13 cellular contexts compared by ENCODE assay signal in genomic region chr5:150457112-150457511, GRCh38. TPM values are rescaled to one million over a fixed set of nuclear protein-coding genes. Genes with fewer than 3 reads are reported as not detected.
A peak's percentile ranks its signal among the peaks of the same experiment; 100 is the strongest.
DNase-seq lines count a peak whose midpoint lies in the region; ATAC-seq and TF ChIP-seq lines count a peak whose summit lies in the region.
"Had no signal": no experiment of that assay in that cellular context is flagged by ENCODE, and none has a peak within 500 bp of the region (broad histone marks: within the 10 kb centered on the region; RNA-seq: fewer than 3 reads in every experiment).

No MANE protein-coding gene starts in this region.

- ATAC-seq in stimulated activated naive CD8-positive, alpha-beta T cell treated with anti-CD3 and anti-CD28 coated beads, Interleukin-15, Interleukin-2, amounts not matched to agents 100 U/mL and 50 U/mL, for 24 hours: no peak

- no peaks in the 10 kb centered on the region for H3K36me3 Mint-ChIP-seq in stimulated activated naive CD8-positive, alpha-beta T cell treated with anti-CD3 and anti-CD28 coated beads, Interleukin-15, Interleukin-2, amounts not matched to agents 100 ng/mL and 50 ng/mL, for 24 hours (ENCODE audit: low read depth)

- H3K4me1 Mint-ChIP-seq in stimulated activated naive CD8-positive, alpha-beta T cell treated with anti-CD3 and anti-CD28 coated beads, Interleukin-15, Interleukin-2, amounts not matched to agents 100 ng/mL and 50 ng/mL, for 24 hours (ENCODE audit: low read depth): peaks cover 35% of the 10 kb centered on the region

- H3K27me3 Mint-ChIP-seq in stimulated activated naive CD8-positive, alpha-beta T cell treated with anti-CD3 and anti-CD28 coated beads, Interleukin-15, Interleukin-2, amounts not matched to agents 100 ng/mL and 50 ng/mL, for 24 hours: no peaks in the 10 kb centered on the region

- no peaks in the 10 kb centered on the region for H3K9me3 ChIP-seq in Peyer's patch
- H3K9me3 ChIP-seq: BE2C, lower lobe of right lung, ovary had no signal

- H3K4me3 ChIP-seq in Peyer's patch: no peak overlapping the region
- H3K4me3 ChIP-seq: lower lobe of right lung, ovary had no signal

- peak overlapping the region; percentile 14 for H3K4me3 Mint-ChIP-seq in stimulated activated naive CD8-positive, alpha-beta T cell treated with anti-CD3 and anti-CD28 coated beads, Interleukin-15, Interleukin-2, amounts not matched to agents 100 ng/mL and 50 ng/mL, for 24 hours

- peaks cover 0 to 9% (median 1%) of the 10 kb centered on the region in 4 donors for H3K4me1 ChIP-seq in Peyer's patch
- H3K4me1 ChIP-seq: BE2C had no signal

- H3K9me3 Mint-ChIP-seq in stimulated activated naive CD8-positive, alpha-beta T cell treated with anti-CD3 and anti-CD28 coated beads, Interleukin-15, Interleukin-2, amounts not matched to agents 100 ng/mL and 50 ng/mL, for 24 hours: no peaks in the 10 kb centered on the region

- TF ChIP-seq CTCF in Peyer's patch (IDR thresholded peaks at IDR 0.05): no peak

- no peak for DNase-seq in stimulated activated naive CD8-positive, alpha-beta T cell treated with anti-CD3 and anti-CD28 coated beads, Interleukin-15, Interleukin-2, amounts not matched to agents 100 U/mL and 50 U/mL, for 24 hours
- DNase-seq in Peyer's patch (peak in 2 of 3 donors; percentile 47 to 54), dermis blood vessel endothelial cell (peak; percentile 26), DMS114 treated with DMSO at 0.1 percent for 48 hours (lab: John Stamatoyannopoulos, UW; ENCODE audit: unreplicated experiment) (no peak), LoVo (ENCODE audit: low spot score) (no peak), pons (ENCODE audit: low spot score) (no peak), HK-2 (ENCODE audit: unreplicated experiment) (no peak)
- DNase-seq: BE2C, erythroblast, hippocampal formation, lower lobe of right lung had no signal

- H3K27ac ChIP-seq in Peyer's patch: no peak overlapping the region
- H3K27ac ChIP-seq: lower lobe of right lung, ovary had no signal

- peak overlapping the region; percentile 86 for H3K27ac Mint-ChIP-seq in stimulated activated naive CD8-positive, alpha-beta T cell treated with anti-CD3 and anti-CD28 coated beads, Interleukin-15, Interleukin-2, amounts not matched to agents 100 ng/mL and 50 ng/mL, for 24 hours

- no peaks in the 10 kb centered on the region for H3K27me3 ChIP-seq in Peyer's patch
- H3K27me3 ChIP-seq: BE2C, ovary had no signal

- no peaks in the 10 kb centered on the region for H3K36me3 ChIP-seq in Peyer's patch
- H3K36me3 ChIP-seq: BE2C, lower lobe of right lung, ovary had no signal

- no peak for TF ChIP-seq POLR2A in Peyer's patch (IDR thresholded peaks at IDR 0.05)

RNA-seq across cellular contexts. Expression of gene RPS14, which starts 7.6 kb away (rescaled TPM):
- total RNA-seq in Peyer's patch (1,000 to 10,000 TPM in 3 of 4 donors, 100 to 1,000 TPM in 1; 975 to 1,961 (median 1,274) TPM), dermis blood vessel endothelial cell (1,615 and 3,652 TPM in 2 replicates)

RNA-seq across cellular contexts. Expression of gene CD74, which starts 44.4 kb away (rescaled TPM):
- 1,000 to 10,000 TPM in 2 of 4 donors, 100 to 1,000 TPM in 2; 759 to 2,006 (median 1,183) TPM for total RNA-seq in Peyer's patch
- total RNA-seq in dermis blood vessel endothelial cell: 2.8 and 4.8 TPM in 2 replicates

RNA-seq across cellular contexts. Expression of gene NDST1, which starts 50.8 kb away (rescaled TPM):
- total RNA-seq in Peyer's patch (100 to 1,000 TPM in 2 of 4 donors, 10 to 100 TPM in 2; 80.9 to 168 (median 118) TPM), dermis blood vessel endothelial cell (68.1 and 99.5 TPM in 2 replicates)

Comparison
In these comparisons a context has a peak if more than half of its experiments do, and no peak if none do; other contexts are left out.
1. DNase-seq: peak in Peyer's patch (2 of 3) and dermis blood vessel endothelial cell (single experiment); none in stimulated activated naive CD8-positive, alpha-beta T cell treated with anti-CD3 and anti-CD28 coated beads, Interleukin-15, Interleukin-2, amounts not matched to agents 100 U/mL and 50 U/mL, for 24 hours (single experiment), DMS114 treated with DMSO at 0.1 percent for 48 hours (single experiment), LoVo (single experiment), pons (single experiment) and HK-2 (single experiment).
2. RNA of gene CD74, which starts 44.4 kb away (total RNA-seq): 759 to 2,006 TPM in Peyer's patch; 2.8 to 4.8 TPM in dermis blood vessel endothelial cell; every median in the first group is over 100 times any median in the second.